Comparison of ENCODE assay signal across 8 cellular contexts in genomic region chr12:10722905-10723866, GRCh38. TPM values are rescaled to one million over a fixed set of nuclear protein-coding genes. Genes with fewer than 3 reads are reported as not detected.
DNase-seq lines count a peak whose midpoint lies in the region; ATAC-seq lines count a peak whose summit lies in the region.

YBX3 (minus strand) TSS chr12:10723323; CDS start chr12:10723111, 212 bp downstream.

- peak within 1 kb of the TSS; percentile 57 for H4K91ac ChIP-seq in mesenchymal stem cell (ENCODE audit: low read length)

- H3K23ac ChIP-seq in mesenchymal stem cell (ENCODE audit: low read length in 2 of 2): peak within 1 kb of the TSS in 1 of 2 experiments; percentile 85

- peak within 1 kb of the TSS; percentile 15 for H2BK15ac ChIP-seq in mesenchymal stem cell (ENCODE audit: low read depth, poor library complexity, severe bottlenecking)

- peak within 1 kb of the TSS in 1 of 2 experiments; percentile 37 for H2BK12ac ChIP-seq in mesenchymal stem cell (ENCODE audit: low read length in 2 of 2)

- H3K4me3 ChIP-seq in mesenchymal stem cell (ENCODE audit: insufficient read depth in 1 of 2, low read depth in 1 of 2, low read length in 2 of 2): peak within 1 kb of the TSS; percentile 86 to 99

- H3K9me3 ChIP-seq in mesenchymal stem cell (ENCODE audit: control insufficient read depth, low read length): no peaks in the 10 kb centered on the region

- H3K27me3 ChIP-seq in mesenchymal stem cell (ENCODE audit: control insufficient read depth in 1 of 2, insufficient read depth in 1 of 2, low read length in 2 of 2): no peaks in the 10 kb centered on the region

- no peaks in the 10 kb centered on the region for H3K4me1 ChIP-seq in mesenchymal stem cell (ENCODE audit: control insufficient read depth, insufficient read depth, low read depth, low read length)

- no peaks in the 10 kb centered on the region for H3K79me1 ChIP-seq in mesenchymal stem cell (replicated peaks; ENCODE audit: low read length, poor library complexity, severe bottlenecking)

- H2AK5ac ChIP-seq in mesenchymal stem cell (ENCODE audit: low read length, severe bottlenecking): no peak within 1 kb of the TSS

- peak within 1 kb of the TSS in 1 of 2 experiments; percentile 83 for H3K14ac ChIP-seq in mesenchymal stem cell (ENCODE audit: low read length in 2 of 2)

- peak within 1 kb of the TSS; percentile 61 for H3K4me2 ChIP-seq in mesenchymal stem cell (ENCODE audit: low read length, poor library complexity, severe bottlenecking)

- no peaks in the 10 kb centered on the region for H3K36me3 ChIP-seq in mesenchymal stem cell (ENCODE audit: control insufficient read depth in 1 of 2, insufficient read depth in 2 of 2, low read depth in 1 of 2, low read length in 2 of 2)

- in situ Hi-C loops in endometrial microvascular endothelial cells (cut with HindIII; ENCODE audit: inconsistent ontology term, low pct_unique_long_range_greater_than_20kb, low sequenced_read_pairs): loop anchor here (25.0 kb wide), 1 partner anchor 111 kb away; the partner anchor contains the start of gene MAGOHB

- peak within 1 kb of the TSS; percentile 74 for H2BK5ac ChIP-seq in mesenchymal stem cell (ENCODE audit: low read depth, low read length, poor library complexity, severe bottlenecking)

- peak within 1 kb of the TSS; percentile 62 for H3K27ac ChIP-seq in mesenchymal stem cell (ENCODE audit: low read length, poor library complexity, severe bottlenecking)

- peak within 1 kb of the TSS; percentile 19 for H4K8ac ChIP-seq in mesenchymal stem cell (ENCODE audit: low read length)

- H3K9ac ChIP-seq in mesenchymal stem cell (ENCODE audit: low read length): peak within 1 kb of the TSS; percentile 96

- WGBS in mesenchymal stem cell: under 1% methylated on average over 53 of the region's 97 CpGs

- no peak within 1 kb of the TSS for H2AFZ ChIP-seq in mesenchymal stem cell (ENCODE audit: low read depth, low read length)

- H2BK120ac ChIP-seq in mesenchymal stem cell (ENCODE audit: low read depth, low read length): peak within 1 kb of the TSS; percentile 21

- ATAC-seq in HG02840 (IDR thresholded peaks at IDR 0.05; ENCODE audit: low FRiP score, unreplicated experiment): peak; percentile 48

- DNase-seq in NCI-H1417 (lab: John Stamatoyannopoulos, UW) (peak in 2 of 3 experiments; percentile 79 to 87), NCI-H1417 treated with DMSO at 0.1 percent for 48 hours (lab: John Stamatoyannopoulos, UW) (no peak), NCI-H226 (peak; percentile 82), mesenchymal stem cell (peak; percentile 86)
- DNase-seq in activated CD8-positive, alpha-beta memory T cell treated with anti-CD3 and anti-CD28 coated beads for 24 hours: peak; percentile 87
- peak; percentile 9 for DNase-seq in stimulated activated CD8-positive, alpha-beta memory T cell treated with anti-CD3 and anti-CD28 coated beads, Interleukin-15, amount 100 ng/mL, for 1 hour (ENCODE audit: low read depth)

- H3K18ac ChIP-seq in mesenchymal stem cell (ENCODE audit: low read depth in 1 of 2, low read length in 2 of 2): peak within 1 kb of the TSS; percentile 61 to 84

- H3K4ac ChIP-seq in mesenchymal stem cell (ENCODE audit: low read depth in 1 of 2, low read length in 2 of 2): peak within 1 kb of the TSS in 1 of 2 experiments; percentile 40

RNA-seq across cellular contexts. Expression of gene YBX3, which starts in this region (rescaled TPM):
- total RNA-seq in endometrial microvascular endothelial cells (ENCODE audit: inconsistent ontology term): 284 TPM
- 130 TPM for polyA plus RNA-seq in mesenchymal stem cell (2013, experiment 1 of 2)
- polyA plus RNA-seq in mesenchymal stem cell (2013, experiment 2 of 2): 127 TPM
